ENCODE assay signal across 3 cellular contexts in the genomic region with DNA sequence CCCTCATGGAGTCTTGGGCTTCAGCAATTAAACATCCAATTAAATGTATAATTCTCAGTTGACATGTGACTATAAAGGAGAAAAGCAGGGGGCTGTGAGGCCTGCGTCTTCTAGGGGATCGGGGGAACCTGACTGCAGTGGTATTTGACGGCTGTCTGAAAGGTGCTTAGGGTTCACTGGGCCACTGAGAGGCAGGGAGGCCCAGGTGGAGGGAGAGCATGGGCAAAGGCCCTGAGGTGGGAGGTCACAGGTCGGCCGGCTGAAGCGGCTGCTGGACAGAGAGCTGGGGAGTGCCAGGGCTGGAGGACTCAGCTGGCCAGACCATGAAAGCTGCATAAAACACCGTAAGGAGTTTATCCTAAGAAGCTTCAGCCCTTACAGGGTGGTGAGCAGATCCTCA.
TF ChIP-seq lines count a peak whose summit lies in the region.

No MANE protein-coding gene starts in this region.

TF ChIP-seq in SK-N-SH, 30 proteins besides CTCF, POLR2A, EP300 and RAD21 (continues in another document):
- TF ChIP-seq TCF12 (IDR thresholded peaks at IDR 0.05), result no peak
- TF ChIP-seq, protein P1, sequence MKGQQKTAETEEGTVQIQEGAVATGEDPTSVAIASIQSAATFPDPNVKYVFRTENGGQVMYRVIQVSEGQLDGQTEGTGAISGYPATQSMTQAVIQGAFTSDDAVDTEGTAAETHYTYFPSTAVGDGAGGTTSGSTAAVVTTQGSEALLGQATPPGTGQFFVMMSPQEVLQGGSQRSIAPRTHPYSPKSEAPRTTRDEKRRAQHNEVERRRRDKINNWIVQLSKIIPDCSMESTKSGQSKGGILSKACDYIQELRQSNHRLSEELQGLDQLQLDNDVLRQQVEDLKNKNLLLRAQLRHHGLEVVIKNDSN (IDR thresholded peaks at IDR 0.05; ENCODE audit: borderline replicate concordance, low read depth), result no peak
- TF ChIP-seq, protein P2, sequence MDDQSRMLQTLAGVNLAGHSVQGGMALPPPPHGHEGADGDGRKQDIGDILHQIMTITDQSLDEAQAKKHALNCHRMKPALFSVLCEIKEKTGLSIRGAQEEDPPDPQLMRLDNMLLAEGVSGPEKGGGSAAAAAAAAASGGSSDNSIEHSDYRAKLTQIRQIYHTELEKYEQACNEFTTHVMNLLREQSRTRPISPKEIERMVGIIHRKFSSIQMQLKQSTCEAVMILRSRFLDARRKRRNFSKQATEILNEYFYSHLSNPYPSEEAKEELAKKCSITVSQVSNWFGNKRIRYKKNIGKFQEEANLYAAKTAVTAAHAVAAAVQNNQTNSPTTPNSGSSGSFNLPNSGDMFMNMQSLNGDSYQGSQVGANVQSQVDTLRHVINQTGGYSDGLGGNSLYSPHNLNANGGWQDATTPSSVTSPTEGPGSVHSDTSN (IDR thresholded peaks at IDR 0.05), result no peak
- TF ChIP-seq JUND (IDR thresholded peaks at IDR 0.05), result no peak
- no peak for TF ChIP-seq FOXM1 (IDR thresholded peaks at IDR 0.05; ENCODE audit: low read depth)
- TF ChIP-seq, protein P3, sequence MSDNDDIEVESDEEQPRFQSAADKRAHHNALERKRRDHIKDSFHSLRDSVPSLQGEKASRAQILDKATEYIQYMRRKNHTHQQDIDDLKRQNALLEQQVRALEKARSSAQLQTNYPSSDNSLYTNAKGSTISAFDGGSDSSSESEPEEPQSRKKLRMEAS (IDR thresholded peaks at IDR 0.05; ENCODE audit: low read depth), result no peak
- TF ChIP-seq, protein P4, sequence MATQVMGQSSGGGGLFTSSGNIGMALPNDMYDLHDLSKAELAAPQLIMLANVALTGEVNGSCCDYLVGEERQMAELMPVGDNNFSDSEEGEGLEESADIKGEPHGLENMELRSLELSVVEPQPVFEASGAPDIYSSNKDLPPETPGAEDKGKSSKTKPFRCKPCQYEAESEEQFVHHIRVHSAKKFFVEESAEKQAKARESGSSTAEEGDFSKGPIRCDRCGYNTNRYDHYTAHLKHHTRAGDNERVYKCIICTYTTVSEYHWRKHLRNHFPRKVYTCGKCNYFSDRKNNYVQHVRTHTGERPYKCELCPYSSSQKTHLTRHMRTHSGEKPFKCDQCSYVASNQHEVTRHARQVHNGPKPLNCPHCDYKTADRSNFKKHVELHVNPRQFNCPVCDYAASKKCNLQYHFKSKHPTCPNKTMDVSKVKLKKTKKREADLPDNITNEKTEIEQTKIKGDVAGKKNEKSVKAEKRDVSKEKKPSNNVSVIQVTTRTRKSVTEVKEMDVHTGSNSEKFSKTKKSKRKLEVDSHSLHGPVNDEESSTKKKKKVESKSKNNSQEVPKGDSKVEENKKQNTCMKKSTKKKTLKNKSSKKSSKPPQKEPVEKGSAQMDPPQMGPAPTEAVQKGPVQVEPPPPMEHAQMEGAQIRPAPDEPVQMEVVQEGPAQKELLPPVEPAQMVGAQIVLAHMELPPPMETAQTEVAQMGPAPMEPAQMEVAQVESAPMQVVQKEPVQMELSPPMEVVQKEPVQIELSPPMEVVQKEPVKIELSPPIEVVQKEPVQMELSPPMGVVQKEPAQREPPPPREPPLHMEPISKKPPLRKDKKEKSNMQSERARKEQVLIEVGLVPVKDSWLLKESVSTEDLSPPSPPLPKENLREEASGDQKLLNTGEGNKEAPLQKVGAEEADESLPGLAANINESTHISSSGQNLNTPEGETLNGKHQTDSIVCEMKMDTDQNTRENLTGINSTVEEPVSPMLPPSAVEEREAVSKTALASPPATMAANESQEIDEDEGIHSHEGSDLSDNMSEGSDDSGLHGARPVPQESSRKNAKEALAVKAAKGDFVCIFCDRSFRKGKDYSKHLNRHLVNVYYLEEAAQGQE (IDR thresholded peaks at IDR 0.05; ENCODE audit: low read depth, low read length), result no peak
- TF ChIP-seq POLR2AphosphoS5 (IDR thresholded peaks at IDR 0.05; ENCODE audit: low read depth, low read length), result no peak
- TF ChIP-seq TEAD4 (IDR thresholded peaks at IDR 0.05; ENCODE audit: borderline replicate concordance, insufficient read depth), result no peak
- TF ChIP-seq MXI1 (IDR thresholded peaks at IDR 0.05; ENCODE audit: low read depth, low read length), result no peak
- no peak for TF ChIP-seq FOXJ3 (CRISPR knock-in tag; IDR thresholded peaks at IDR 0.05)
- no peak for TF ChIP-seq NFIC (IDR thresholded peaks at IDR 0.05; ENCODE audit: borderline replicate concordance)

TF ChIP-seq in SK-N-SH treated with all-trans-retinoic acid at 6 μM for 48 hours, 23 proteins besides CTCF, POLR2A, EP300 and RAD21:
- TF ChIP-seq ARNTL (CRISPR knock-in tag; IDR thresholded peaks at IDR 0.05; ENCODE audit: borderline replicate concordance, low read depth) (no peak), PPARA (CRISPR knock-in tag; IDR thresholded peaks at IDR 0.05; ENCODE audit: borderline replicate concordance) (no peak), OSR1 (CRISPR knock-in tag; IDR thresholded peaks at IDR 0.05) (no peak), BACH2 (CRISPR knock-in tag; IDR thresholded peaks at IDR 0.05; ENCODE audit: borderline replicate concordance) (no peak)
- TF ChIP-seq, protein P5, sequence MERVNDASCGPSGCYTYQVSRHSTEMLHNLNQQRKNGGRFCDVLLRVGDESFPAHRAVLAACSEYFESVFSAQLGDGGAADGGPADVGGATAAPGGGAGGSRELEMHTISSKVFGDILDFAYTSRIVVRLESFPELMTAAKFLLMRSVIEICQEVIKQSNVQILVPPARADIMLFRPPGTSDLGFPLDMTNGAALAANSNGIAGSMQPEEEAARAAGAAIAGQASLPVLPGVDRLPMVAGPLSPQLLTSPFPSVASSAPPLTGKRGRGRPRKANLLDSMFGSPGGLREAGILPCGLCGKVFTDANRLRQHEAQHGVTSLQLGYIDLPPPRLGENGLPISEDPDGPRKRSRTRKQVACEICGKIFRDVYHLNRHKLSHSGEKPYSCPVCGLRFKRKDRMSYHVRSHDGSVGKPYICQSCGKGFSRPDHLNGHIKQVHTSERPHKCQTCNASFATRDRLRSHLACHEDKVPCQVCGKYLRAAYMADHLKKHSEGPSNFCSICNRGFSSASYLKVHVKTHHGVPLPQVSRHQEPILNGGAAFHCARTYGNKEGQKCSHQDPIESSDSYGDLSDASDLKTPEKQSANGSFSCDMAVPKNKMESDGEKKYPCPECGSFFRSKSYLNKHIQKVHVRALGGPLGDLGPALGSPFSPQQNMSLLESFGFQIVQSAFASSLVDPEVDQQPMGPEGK (CRISPR knock-in tag; IDR thresholded peaks at IDR 0.05; ENCODE audit: borderline replicate concordance), result no peak

TF ChIP-seq in H1, 55 proteins besides CTCF, POLR2A, EP300 and RAD21:
- TF ChIP-seq, protein P6, sequence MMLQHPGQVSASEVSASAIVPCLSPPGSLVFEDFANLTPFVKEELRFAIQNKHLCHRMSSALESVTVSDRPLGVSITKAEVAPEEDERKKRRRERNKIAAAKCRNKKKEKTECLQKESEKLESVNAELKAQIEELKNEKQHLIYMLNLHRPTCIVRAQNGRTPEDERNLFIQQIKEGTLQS (IDR thresholded peaks at IDR 0.05; ENCODE audit: insufficient read depth, low read depth, low read length), result no peak
- TF ChIP-seq, protein P7, sequence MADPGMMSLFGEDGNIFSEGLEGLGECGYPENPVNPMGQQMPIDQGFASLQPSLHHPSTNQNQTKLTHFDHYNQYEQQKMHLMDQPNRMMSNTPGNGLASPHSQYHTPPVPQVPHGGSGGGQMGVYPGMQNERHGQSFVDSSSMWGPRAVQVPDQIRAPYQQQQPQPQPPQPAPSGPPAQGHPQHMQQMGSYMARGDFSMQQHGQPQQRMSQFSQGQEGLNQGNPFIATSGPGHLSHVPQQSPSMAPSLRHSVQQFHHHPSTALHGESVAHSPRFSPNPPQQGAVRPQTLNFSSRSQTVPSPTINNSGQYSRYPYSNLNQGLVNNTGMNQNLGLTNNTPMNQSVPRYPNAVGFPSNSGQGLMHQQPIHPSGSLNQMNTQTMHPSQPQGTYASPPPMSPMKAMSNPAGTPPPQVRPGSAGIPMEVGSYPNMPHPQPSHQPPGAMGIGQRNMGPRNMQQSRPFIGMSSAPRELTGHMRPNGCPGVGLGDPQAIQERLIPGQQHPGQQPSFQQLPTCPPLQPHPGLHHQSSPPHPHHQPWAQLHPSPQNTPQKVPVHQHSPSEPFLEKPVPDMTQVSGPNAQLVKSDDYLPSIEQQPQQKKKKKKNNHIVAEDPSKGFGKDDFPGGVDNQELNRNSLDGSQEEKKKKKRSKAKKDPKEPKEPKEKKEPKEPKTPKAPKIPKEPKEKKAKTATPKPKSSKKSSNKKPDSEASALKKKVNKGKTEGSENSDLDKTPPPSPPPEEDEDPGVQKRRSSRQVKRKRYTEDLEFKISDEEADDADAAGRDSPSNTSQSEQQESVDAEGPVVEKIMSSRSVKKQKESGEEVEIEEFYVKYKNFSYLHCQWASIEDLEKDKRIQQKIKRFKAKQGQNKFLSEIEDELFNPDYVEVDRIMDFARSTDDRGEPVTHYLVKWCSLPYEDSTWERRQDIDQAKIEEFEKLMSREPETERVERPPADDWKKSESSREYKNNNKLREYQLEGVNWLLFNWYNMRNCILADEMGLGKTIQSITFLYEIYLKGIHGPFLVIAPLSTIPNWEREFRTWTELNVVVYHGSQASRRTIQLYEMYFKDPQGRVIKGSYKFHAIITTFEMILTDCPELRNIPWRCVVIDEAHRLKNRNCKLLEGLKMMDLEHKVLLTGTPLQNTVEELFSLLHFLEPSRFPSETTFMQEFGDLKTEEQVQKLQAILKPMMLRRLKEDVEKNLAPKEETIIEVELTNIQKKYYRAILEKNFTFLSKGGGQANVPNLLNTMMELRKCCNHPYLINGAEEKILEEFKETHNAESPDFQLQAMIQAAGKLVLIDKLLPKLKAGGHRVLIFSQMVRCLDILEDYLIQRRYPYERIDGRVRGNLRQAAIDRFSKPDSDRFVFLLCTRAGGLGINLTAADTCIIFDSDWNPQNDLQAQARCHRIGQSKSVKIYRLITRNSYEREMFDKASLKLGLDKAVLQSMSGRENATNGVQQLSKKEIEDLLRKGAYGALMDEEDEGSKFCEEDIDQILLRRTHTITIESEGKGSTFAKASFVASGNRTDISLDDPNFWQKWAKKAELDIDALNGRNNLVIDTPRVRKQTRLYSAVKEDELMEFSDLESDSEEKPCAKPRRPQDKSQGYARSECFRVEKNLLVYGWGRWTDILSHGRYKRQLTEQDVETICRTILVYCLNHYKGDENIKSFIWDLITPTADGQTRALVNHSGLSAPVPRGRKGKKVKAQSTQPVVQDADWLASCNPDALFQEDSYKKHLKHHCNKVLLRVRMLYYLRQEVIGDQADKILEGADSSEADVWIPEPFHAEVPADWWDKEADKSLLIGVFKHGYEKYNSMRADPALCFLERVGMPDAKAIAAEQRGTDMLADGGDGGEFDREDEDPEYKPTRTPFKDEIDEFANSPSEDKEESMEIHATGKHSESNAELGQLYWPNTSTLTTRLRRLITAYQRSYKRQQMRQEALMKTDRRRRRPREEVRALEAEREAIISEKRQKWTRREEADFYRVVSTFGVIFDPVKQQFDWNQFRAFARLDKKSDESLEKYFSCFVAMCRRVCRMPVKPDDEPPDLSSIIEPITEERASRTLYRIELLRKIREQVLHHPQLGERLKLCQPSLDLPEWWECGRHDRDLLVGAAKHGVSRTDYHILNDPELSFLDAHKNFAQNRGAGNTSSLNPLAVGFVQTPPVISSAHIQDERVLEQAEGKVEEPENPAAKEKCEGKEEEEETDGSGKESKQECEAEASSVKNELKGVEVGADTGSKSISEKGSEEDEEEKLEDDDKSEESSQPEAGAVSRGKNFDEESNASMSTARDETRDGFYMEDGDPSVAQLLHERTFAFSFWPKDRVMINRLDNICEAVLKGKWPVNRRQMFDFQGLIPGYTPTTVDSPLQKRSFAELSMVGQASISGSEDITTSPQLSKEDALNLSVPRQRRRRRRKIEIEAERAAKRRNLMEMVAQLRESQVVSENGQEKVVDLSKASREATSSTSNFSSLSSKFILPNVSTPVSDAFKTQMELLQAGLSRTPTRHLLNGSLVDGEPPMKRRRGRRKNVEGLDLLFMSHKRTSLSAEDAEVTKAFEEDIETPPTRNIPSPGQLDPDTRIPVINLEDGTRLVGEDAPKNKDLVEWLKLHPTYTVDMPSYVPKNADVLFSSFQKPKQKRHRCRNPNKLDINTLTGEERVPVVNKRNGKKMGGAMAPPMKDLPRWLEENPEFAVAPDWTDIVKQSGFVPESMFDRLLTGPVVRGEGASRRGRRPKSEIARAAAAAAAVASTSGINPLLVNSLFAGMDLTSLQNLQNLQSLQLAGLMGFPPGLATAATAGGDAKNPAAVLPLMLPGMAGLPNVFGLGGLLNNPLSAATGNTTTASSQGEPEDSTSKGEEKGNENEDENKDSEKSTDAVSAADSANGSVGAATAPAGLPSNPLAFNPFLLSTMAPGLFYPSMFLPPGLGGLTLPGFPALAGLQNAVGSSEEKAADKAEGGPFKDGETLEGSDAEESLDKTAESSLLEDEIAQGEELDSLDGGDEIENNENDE (IDR thresholded peaks at IDR 0.05; ENCODE audit: insufficient replicate concordance, low read length), result no peak
- TF ChIP-seq MAFK (IDR thresholded peaks at IDR 0.05; ENCODE audit: low read depth, low read length), result no peak
- TF ChIP-seq HDAC6 (IDR thresholded peaks at IDR 0.05; ENCODE audit: low read depth, low read length), result no peak
- TF ChIP-seq CTBP2 (IDR thresholded peaks at IDR 0.05; ENCODE audit: borderline replicate concordance, insufficient read depth, insufficient read length, low read length), result no peak
- no peak for TF ChIP-seq JUND (IDR thresholded peaks at IDR 0.05; ENCODE audit: low read length)
- no peak for TF ChIP-seq EGR1 (IDR thresholded peaks at IDR 0.05; ENCODE audit: borderline replicate concordance, low read depth, low read length)
- TF ChIP-seq BCL11A (IDR thresholded peaks at IDR 0.05; ENCODE audit: low read depth in 2 of 2, low read length in 2 of 2), result no peak
- no peak for TF ChIP-seq GTF2F1 (IDR thresholded peaks at IDR 0.05; ENCODE audit: borderline replicate concordance, low read depth, low read length)
- no peak for TF ChIP-seq TAF7 (optimal IDR thresholded peaks at IDR 0.05; ENCODE audit: borderline replicate concordance, low read depth, low read length)
- no peak for TF ChIP-seq SAP30 (IDR thresholded peaks at IDR 0.05; ENCODE audit: insufficient read depth, insufficient replicate concordance, low read length)
- TF ChIP-seq RBBP5 (IDR thresholded peaks at IDR 0.05; ENCODE audit: borderline replicate concordance, low read depth, low read length), result no peak
- TF ChIP-seq CHD1 (IDR thresholded peaks at IDR 0.05; ENCODE audit: low read depth, low read length), result no peak
- TF ChIP-seq FOSL1 (IDR thresholded peaks at IDR 0.05; ENCODE audit: insufficient read depth, low read depth, low read length), result no peak
- TF ChIP-seq YY1 (IDR thresholded peaks at IDR 0.05; ENCODE audit: low read depth, low read length), result no peak
- TF ChIP-seq SP1 (IDR thresholded peaks at IDR 0.05; ENCODE audit: low read depth, low read length), result no peak
- TF ChIP-seq RFX5 (IDR thresholded peaks at IDR 0.05; ENCODE audit: borderline replicate concordance, low read depth, low read length), result no peak
TF ChIP-seq in H1: peak in this region for 0.
